1 cellular context compared by ENCODE assay signal in the genomic region with DNA sequence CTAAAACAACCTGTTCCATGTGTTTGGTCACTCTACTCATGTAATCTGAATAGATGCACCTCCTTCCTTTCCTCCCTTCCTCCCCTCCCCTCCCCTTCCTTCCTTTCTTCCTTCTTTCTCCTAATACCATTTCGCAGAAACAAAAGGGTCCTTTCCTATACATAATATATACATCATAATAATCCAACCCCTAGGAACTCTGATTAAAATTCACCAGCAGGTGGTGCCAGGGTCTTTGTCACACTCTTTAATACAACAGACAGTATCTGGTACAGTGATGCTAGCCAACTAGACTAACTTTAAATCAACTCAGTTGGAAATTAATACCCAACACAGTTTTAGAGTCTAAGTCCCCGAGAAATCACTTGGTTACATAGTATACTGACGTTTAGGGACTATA.
TF ChIP-seq lines count a peak whose summit lies in the region.

No MANE protein-coding gene starts in this region.

TF ChIP-seq in GM12878, 131 proteins besides CTCF, POLR2A, EP300 and RAD21 (continued from another document):
- TF ChIP-seq ZBTB4 (CRISPR knock-in tag; IDR thresholded peaks at IDR 0.05) (no peak), ZNF24 (IDR thresholded peaks at IDR 0.05) (0 out of 2 replicates have a peak, but pooled peaks have one; percentile 10), JUNB (IDR thresholded peaks at IDR 0.05) (no peak), CHD4 (IDR thresholded peaks at IDR 0.05) (no peak), ZBED1 (IDR thresholded peaks at IDR 0.05; ENCODE audit: borderline replicate concordance) (no peak), SMC3 (IDR thresholded peaks at IDR 0.05; ENCODE audit: borderline replicate concordance, low read length) (peak; percentile 74), MXI1 (IDR thresholded peaks at IDR 0.05; ENCODE audit: low read depth, low read length) (no peak), POLR2AphosphoS2 (IDR thresholded peaks at IDR 0.05; ENCODE audit: low read depth, low read length) (no peak), SMAD5 (IDR thresholded peaks at IDR 0.05; ENCODE audit: low read depth) (no peak), MEF2B (IDR thresholded peaks at IDR 0.05; ENCODE audit: partially characterized antibody, poor library complexity, severe bottlenecking) (no peak)
- TF ChIP-seq, protein P1, sequence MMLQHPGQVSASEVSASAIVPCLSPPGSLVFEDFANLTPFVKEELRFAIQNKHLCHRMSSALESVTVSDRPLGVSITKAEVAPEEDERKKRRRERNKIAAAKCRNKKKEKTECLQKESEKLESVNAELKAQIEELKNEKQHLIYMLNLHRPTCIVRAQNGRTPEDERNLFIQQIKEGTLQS (IDR thresholded peaks at IDR 0.05; ENCODE audit: borderline replicate concordance, extremely low read depth, low read depth, low read length): no peak
- TF ChIP-seq, protein P2, sequence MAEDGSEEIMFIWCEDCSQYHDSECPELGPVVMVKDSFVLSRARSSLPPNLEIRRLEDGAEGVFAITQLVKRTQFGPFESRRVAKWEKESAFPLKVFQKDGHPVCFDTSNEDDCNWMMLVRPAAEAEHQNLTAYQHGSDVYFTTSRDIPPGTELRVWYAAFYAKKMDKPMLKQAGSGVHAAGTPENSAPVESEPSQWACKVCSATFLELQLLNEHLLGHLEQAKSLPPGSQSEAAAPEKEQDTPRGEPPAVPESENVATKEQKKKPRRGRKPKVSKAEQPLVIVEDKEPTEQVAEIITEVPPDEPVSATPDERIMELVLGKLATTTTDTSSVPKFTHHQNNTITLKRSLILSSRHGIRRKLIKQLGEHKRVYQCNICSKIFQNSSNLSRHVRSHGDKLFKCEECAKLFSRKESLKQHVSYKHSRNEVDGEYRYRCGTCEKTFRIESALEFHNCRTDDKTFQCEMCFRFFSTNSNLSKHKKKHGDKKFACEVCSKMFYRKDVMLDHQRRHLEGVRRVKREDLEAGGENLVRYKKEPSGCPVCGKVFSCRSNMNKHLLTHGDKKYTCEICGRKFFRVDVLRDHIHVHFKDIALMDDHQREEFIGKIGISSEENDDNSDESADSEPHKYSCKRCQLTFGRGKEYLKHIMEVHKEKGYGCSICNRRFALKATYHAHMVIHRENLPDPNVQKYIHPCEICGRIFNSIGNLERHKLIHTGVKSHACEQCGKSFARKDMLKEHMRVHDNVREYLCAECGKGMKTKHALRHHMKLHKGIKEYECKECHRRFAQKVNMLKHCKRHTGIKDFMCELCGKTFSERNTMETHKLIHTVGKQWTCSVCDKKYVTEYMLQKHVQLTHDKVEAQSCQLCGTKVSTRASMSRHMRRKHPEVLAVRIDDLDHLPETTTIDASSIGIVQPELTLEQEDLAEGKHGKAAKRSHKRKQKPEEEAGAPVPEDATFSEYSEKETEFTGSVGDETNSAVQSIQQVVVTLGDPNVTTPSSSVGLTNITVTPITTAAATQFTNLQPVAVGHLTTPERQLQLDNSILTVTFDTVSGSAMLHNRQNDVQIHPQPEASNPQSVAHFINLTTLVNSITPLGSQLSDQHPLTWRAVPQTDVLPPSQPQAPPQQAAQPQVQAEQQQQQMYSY (CRISPR knock-in tag; IDR thresholded peaks at IDR 0.05): no peak
